18 cellular contexts compared by ENCODE assay signal in the genomic region with DNA sequence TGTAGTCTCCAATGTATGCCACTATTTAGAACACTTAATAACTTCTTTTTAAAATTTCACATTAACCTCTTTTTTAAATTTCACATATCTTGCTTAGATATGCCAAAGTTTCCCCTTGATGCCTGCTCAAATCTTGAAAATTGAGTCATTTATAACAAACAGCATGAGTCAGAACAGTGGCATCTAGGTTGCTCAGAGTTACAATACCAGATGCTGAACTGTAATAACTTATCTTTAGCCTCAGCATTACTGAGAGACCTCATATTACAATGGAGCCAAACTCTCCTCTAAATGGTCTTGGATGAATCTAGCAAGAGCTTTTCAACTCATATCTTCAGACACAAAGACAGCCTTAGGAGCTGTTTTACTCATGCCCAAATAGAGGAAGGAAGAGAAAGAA.
DNase-seq lines count a peak whose midpoint lies in the region; ATAC-seq and TF ChIP-seq lines count a peak whose summit lies in the region.
"Had no signal": no experiment of that assay in that cellular context is flagged by ENCODE, and none has a peak within 500 bp of the region (broad histone marks: within the 10 kb centered on the region; RNA-seq: fewer than 3 reads in every experiment).

No MANE protein-coding gene starts in this region.

- H3K36me3 ChIP-seq in trophoblast cell (ENCODE audit: control insufficient read depth in 1 of 2, insufficient read depth in 2 of 2, low read length in 2 of 2), result no peaks in the 10 kb centered on the region
- no peaks in the 10 kb centered on the region for H3K36me3 ChIP-seq in WERI-Rb-1
- H3K36me3 ChIP-seq: adrenal gland, colonic mucosa, Peyer's patch, prostate gland had no signal

- H3K14ac ChIP-seq in trophoblast cell (ENCODE audit: low read length), result no peak overlapping the region

- no peak overlapping the region for H4K91ac ChIP-seq in trophoblast cell (ENCODE audit: low read depth, low read length)

- H3K4me2 ChIP-seq in trophoblast cell (ENCODE audit: low read length), result no peak overlapping the region
- H3K4me2 ChIP-seq: hepatocyte had no signal

- H3K27ac ChIP-seq in trophoblast cell (ENCODE audit: low read depth, low read length), result no peak overlapping the region
- no peak overlapping the region for H3K27ac ChIP-seq in WERI-Rb-1
- H3K27ac ChIP-seq: adrenal gland, colonic mucosa, hepatocyte, Peyer's patch, prostate gland had no signal

- no peak overlapping the region for H3K9ac ChIP-seq in trophoblast cell (ENCODE audit: low read length)

- no peak overlapping the region for H3K4ac ChIP-seq in trophoblast cell (ENCODE audit: low read depth, low read length)

- no peak overlapping the region for H3K18ac ChIP-seq in trophoblast cell (ENCODE audit: low read length)

- no peak overlapping the region for H2BK5ac ChIP-seq in trophoblast cell (ENCODE audit: low read depth, low read length, poor library complexity)

- ATAC-seq in HG03460 (IDR thresholded peaks at IDR 0.05; ENCODE audit: unreplicated experiment), result no peak
- ATAC-seq: esophagus mucosa, GM12878, left colon had no signal

- H2AK5ac ChIP-seq in trophoblast cell (ENCODE audit: low read length), result no peak overlapping the region

- no peak overlapping the region for H4K12ac ChIP-seq in trophoblast cell (ENCODE audit: low read depth, low read length)

- H3K79me2 ChIP-seq in trophoblast cell (ENCODE audit: control insufficient read depth, insufficient read depth, low read length, poor library complexity), result no peaks in the 10 kb centered on the region
- H3K79me2 ChIP-seq: hepatocyte had no signal

- DNase-seq in LHCN-M2 (ENCODE audit: low read depth) (peak; percentile 92), RKO (ENCODE audit: low spot score) (peak; percentile 40), cardiac fibroblast (ENCODE audit: low read depth in 2 of 2) (peak; percentile 37 to 56), trophoblast cell (peak; percentile 14 to 62), WERI-Rb-1 (no peak)
- no peak for DNase-seq in activated CD8-positive, alpha-beta memory T cell treated with anti-CD3 and anti-CD28 coated beads, Interleukin-2, amount 50 U/mL, for 48 hours
- DNase-seq in stimulated activated CD4-positive, alpha-beta T cell treated with anti-CD3 and anti-CD28 coated beads, Interleukin-4, amount 100 ng/mL, for 1 hour, result no peak
- DNase-seq: adrenal gland, colonic mucosa, left colon, NCI-H187, NCI-H524, Peyer's patch had no signal

- H3K27me3 ChIP-seq in trophoblast cell (ENCODE audit: insufficient read depth, low read length), result no peaks in the 10 kb centered on the region
- H3K27me3 ChIP-seq in WERI-Rb-1 (ENCODE audit: insufficient read depth, low read depth, severe bottlenecking), result no peaks in the 10 kb centered on the region
- H3K27me3 ChIP-seq: adrenal gland, colonic mucosa, hepatocyte, Peyer's patch had no signal

- no peak for TF ChIP-seq CTCF in cardiac fibroblast (IDR thresholded peaks at IDR 0.05; ENCODE audit: low read depth, low read length)
- no peak for TF ChIP-seq CTCF in WERI-Rb-1 (IDR thresholded peaks at IDR 0.05; ENCODE audit: low read depth, low read length)

- H3K23ac ChIP-seq in trophoblast cell (ENCODE audit: low read length), result no peak overlapping the region

- no peaks in the 10 kb centered on the region for H3K9me3 ChIP-seq in trophoblast cell (ENCODE audit: insufficient read depth, low read depth, low read length)
- H3K9me3 ChIP-seq in WERI-Rb-1 (ENCODE audit: severe bottlenecking), result no peaks in the 10 kb centered on the region
- H3K9me3 ChIP-seq: adrenal gland, colonic mucosa, Peyer's patch, prostate gland had no signal

- H3K4me1 ChIP-seq in trophoblast cell (ENCODE audit: control insufficient read depth in 1 of 2, insufficient read depth in 2 of 2, low read length in 2 of 2), result no peaks in the 10 kb centered on the region
- H3K4me1 ChIP-seq: adrenal gland, colonic mucosa, Peyer's patch, prostate gland had no signal

- H3K4me3 ChIP-seq in cardiac fibroblast (replicated peaks in 1 of 2; ENCODE audit: low read depth in 2 of 2, low read length in 2 of 2) (no peak overlapping the region), trophoblast cell (ENCODE audit: low read depth, low read length) (no peak overlapping the region), WERI-Rb-1 (ENCODE audit: low read depth, low read length) (no peak overlapping the region)
- H3K4me3 ChIP-seq: adrenal gland, colonic mucosa, GM12878, hepatocyte, Peyer's patch, prostate gland had no signal

- no peaks in the 10 kb centered on the region for H3K79me1 ChIP-seq in trophoblast cell (ENCODE audit: low read length)

- H2AFZ ChIP-seq in trophoblast cell (ENCODE audit: insufficient read depth, low read length, poor library complexity), result no peak overlapping the region
- H2AFZ ChIP-seq: hepatocyte had no signal

- no peak overlapping the region for H4K8ac ChIP-seq in trophoblast cell (ENCODE audit: low read depth, low read length)

- H2BK12ac ChIP-seq in trophoblast cell (ENCODE audit: low read length), result no peak overlapping the region

- H2BK120ac ChIP-seq in trophoblast cell (ENCODE audit: insufficient read depth, low read length, poor library complexity), result no peak overlapping the region

Comparison
In these comparisons a context has a peak if more than half of its experiments do, and no peak if none do; other contexts are left out.
1. DNase-seq: peak in LHCN-M2 (single experiment), RKO (single experiment), cardiac fibroblast (2 of 2) and trophoblast cell (2 of 2); none in activated CD8-positive, alpha-beta memory T cell treated with anti-CD3 and anti-CD28 coated beads, Interleukin-2, amount 50 U/mL, for 48 hours (single experiment), WERI-Rb-1 (single experiment) and stimulated activated CD4-positive, alpha-beta T cell treated with anti-CD3 and anti-CD28 coated beads, Interleukin-4, amount 100 ng/mL, for 1 hour (single experiment).